8 cellular contexts compared by ENCODE assay signal in the genomic region with DNA sequence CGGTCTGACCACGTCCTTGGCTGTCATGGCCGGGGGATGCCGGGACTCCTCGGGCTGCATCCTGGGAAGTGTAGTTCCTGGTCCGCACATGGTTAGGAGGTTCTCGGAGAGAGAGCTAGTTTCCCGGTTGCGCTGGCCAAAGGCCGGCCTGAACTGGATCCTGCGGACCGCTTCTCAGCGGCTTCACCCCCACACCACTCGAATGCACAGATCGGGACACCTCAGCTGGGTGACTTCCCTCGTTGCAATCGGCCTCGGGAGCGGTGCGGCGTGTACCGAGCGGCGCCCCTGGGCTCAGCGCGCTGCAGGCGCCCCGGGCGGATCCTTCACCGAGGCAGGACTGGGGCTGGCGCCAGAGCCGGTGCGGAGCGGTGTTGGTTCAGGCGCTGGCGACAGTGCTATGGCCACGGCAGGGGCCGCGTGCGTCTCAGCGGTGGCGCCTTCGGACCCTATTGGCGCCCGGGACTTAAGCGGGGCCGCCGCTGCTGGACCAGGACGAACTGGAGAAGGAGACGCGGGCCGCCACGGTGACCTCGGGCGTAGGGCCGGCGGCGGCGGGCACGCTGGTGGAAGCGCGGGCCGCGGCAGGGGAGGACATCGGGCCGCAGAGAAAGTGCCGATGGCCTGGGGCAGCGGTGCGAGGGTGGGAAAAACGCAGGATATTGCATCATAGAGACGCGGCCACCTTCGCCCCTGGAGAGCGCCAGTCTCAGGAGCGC.
DNase-seq lines count a peak whose midpoint lies in the region; ATAC-seq, FAIRE-seq and TF ChIP-seq lines count a peak whose summit lies in the region.

No MANE protein-coding gene starts in this region.

- DNase-seq in ACHN (peak; percentile 88), HPDE6-E6E7 (ENCODE audit: extremely low spot score) (peak; percentile 91), RCC 7860 (ENCODE audit: low spot score) (peak; percentile 60), foreskin fibroblast (peak; percentile 79 to 94), nephron progenitor cell (peak; percentile 82)
- peak in 3 of 4 experiments; percentile 22 to 37 (median 26) for DNase-seq in activated naive CD4-positive, alpha-beta T cell (lab: John Stamatoyannopoulos, UW)

- H3K4me1 ChIP-seq in subcutaneous abdominal adipose tissue (ENCODE audit: control insufficient read depth in 5 of 5, insufficient read depth in 5 of 5, low read length in 5 of 5) = peaks cover 10 to 53% (median 44%) of the 10 kb centered on the region in 5 donors

- TF ChIP-seq CTCF in foreskin fibroblast (IDR thresholded peaks at IDR 0.05; ENCODE audit: low read depth, low read length) (no peak), nephron progenitor cell (IDR thresholded peaks at IDR 0.05) (no peak)

- peak overlapping the region; percentile 38 to 81 (median 71) for H3K9ac ChIP-seq in subcutaneous abdominal adipose tissue (ENCODE audit: low read length in 5 of 5)

- H3K36me3 Mint-ChIP-seq in nephron progenitor cell (ENCODE audit: low read depth) = peaks cover 32% of the 10 kb centered on the region

- peak overlapping the region; percentile 98 for H3K27ac Mint-ChIP-seq in nephron progenitor cell

- no peak for FAIRE-seq in RCC 7860 (lab: Jason Lieb, UNC)

- in situ Hi-C loops in ACHN (cut with HindIII; ENCODE audit: low pct_ligation_motif_present, low pct_unique_long_range_greater_than_20kb, low sequenced_read_pairs) = loop anchor here (25.0 kb wide), 1 partner anchor 112 kb away; the partner anchor contains the start of genes BCL7C and CTF1

- H3K27me3 ChIP-seq in subcutaneous abdominal adipose tissue (ENCODE audit: control insufficient read depth in 5 of 5, insufficient read depth in 4 of 5, low read length in 5 of 5) = no peaks in the 10 kb centered on the region

- no peaks in the 10 kb centered on the region for H3K9me3 ChIP-seq in subcutaneous abdominal adipose tissue (ENCODE audit: control insufficient read depth in 5 of 5, low read length in 5 of 5)

- peaks cover 6% of the 10 kb centered on the region for H3K27me3 Mint-ChIP-seq in nephron progenitor cell (ENCODE audit: low read depth, poor library complexity)

- H3K4me3 ChIP-seq in foreskin fibroblast (ENCODE audit: low read depth in 1 of 2, low read length in 2 of 2) = peak overlapping the region; percentile 70 to 78
- H3K4me3 ChIP-seq in subcutaneous abdominal adipose tissue (ENCODE audit: low read depth in 1 of 5, low read length in 5 of 5) = peak overlapping the region; percentile 48 to 82 (median 66)

- H3K9me3 Mint-ChIP-seq in nephron progenitor cell = no peaks in the 10 kb centered on the region

- peak; percentile 83 for ATAC-seq in GM18511 (IDR thresholded peaks at IDR 0.05; ENCODE audit: unreplicated experiment)

- H3K4me1 Mint-ChIP-seq in nephron progenitor cell = peaks cover 53% of the 10 kb centered on the region

- H3K4me3 Mint-ChIP-seq in nephron progenitor cell = peak overlapping the region; percentile 94

- peak overlapping the region; percentile 69 for H3K27ac ChIP-seq in subcutaneous abdominal adipose tissue (ENCODE audit: low read depth, low read length)

- H3K36me3 ChIP-seq in subcutaneous abdominal adipose tissue (ENCODE audit: control insufficient read depth in 5 of 5, insufficient read depth in 5 of 5, low read length in 5 of 5) = peaks cover 0 to 42% (median 41%) of the 10 kb centered on the region in 5 donors

Comparison
In these comparisons a context has a peak if more than half of its experiments do, and no peak if none do; other contexts are left out.
1. Peak in every context shown above with its lines: DNase-seq, ATAC-seq, H3K4me3 ChIP-seq and H3K27ac ChIP-seq.
2. DNase-seq: peak in every context shown above with its lines; median percentile 91 in HPDE6-E6E7; 88 in ACHN; 86 in foreskin fibroblast; 82 in nephron progenitor cell; 60 in RCC 7860; 26 in activated naive CD4-positive, alpha-beta T cell.